Comparison of ENCODE assay signal across 11 cellular contexts in genomic region chr2:178072000-178072382, GRCh38. TPM values are rescaled to one million over a fixed set of nuclear protein-coding genes. Genes with fewer than 3 reads are reported as not detected.
DNase-seq lines count a peak whose midpoint lies in the region; ATAC-seq and TF ChIP-seq lines count a peak whose summit lies in the region.
"Had no signal": no experiment of that assay in that cellular context is flagged by ENCODE, and none has a peak within 500 bp of the region (broad histone marks: within the 10 kb centered on the region; RNA-seq: fewer than 3 reads in every experiment).

No MANE protein-coding gene starts in this region.

- no peaks in the 10 kb centered on the region for H3K79me2 ChIP-seq in GM23248 (ENCODE audit: insufficient read depth)

- peaks cover 35% of the 10 kb centered on the region for H3K27me3 Mint-ChIP-seq in progenitor cell of endocrine pancreas
- peaks cover 58% of the 10 kb centered on the region for H3K27me3 Mint-ChIP-seq in activated T-helper 2 cell treated with anti-CD3 and anti-CD28 coated beads, Interferon-gamma antibody, Interleukin-2, Interleukin-4, amounts not matched to agents 10 μg/mL and 5 μg/mL and 100 μg/mL, durations not matched to agents 14 hours and 24 hours and 36 hours (ENCODE audit: low read depth)

- H2AFZ ChIP-seq in GM23248: peak overlapping the region; percentile 99; the same call in 1 of the 2 replicates

- H3K4me3 ChIP-seq in GM23248: 0 out of 2 replicates have a peak overlapping the region, but pooled peaks have one; percentile 78
- H3K4me3 ChIP-seq in SJCRH30: peak overlapping the region; percentile 63

- peak overlapping the region; percentile 83 for H3K4me3 Mint-ChIP-seq in progenitor cell of endocrine pancreas (ENCODE audit: low read depth)
- no peak overlapping the region for H3K4me3 Mint-ChIP-seq in activated T-helper 2 cell treated with anti-CD3 and anti-CD28 coated beads, Interferon-gamma antibody, Interleukin-2, Interleukin-4, amounts not matched to agents 10 μg/mL and 5 μg/mL and 100 μg/mL, durations not matched to agents 14 hours and 24 hours and 36 hours (ENCODE audit: low read depth)

- H3K4me1 ChIP-seq in GM23248 (ENCODE audit: insufficient read depth): peaks cover 21% of the 10 kb centered on the region
- peaks cover 5% of the 10 kb centered on the region; the same call in 1 of the 2 replicates for H3K4me1 ChIP-seq in SJCRH30

- no peak overlapping the region for H3K27ac ChIP-seq in GM23248
- H3K27ac ChIP-seq in SJCRH30: no peak overlapping the region
- H3K27ac ChIP-seq: spleen had no signal

- H3K9ac ChIP-seq in GM23248: no peak overlapping the region

- no peaks in the 10 kb centered on the region for H3K9me3 Mint-ChIP-seq in progenitor cell of endocrine pancreas (ENCODE audit: low read depth)
- H3K9me3 Mint-ChIP-seq in activated T-helper 2 cell treated with anti-CD3 and anti-CD28 coated beads, Interferon-gamma antibody, Interleukin-2, Interleukin-4, amounts not matched to agents 10 μg/mL and 5 μg/mL and 100 μg/mL, durations not matched to agents 14 hours and 24 hours and 36 hours: no peaks in the 10 kb centered on the region
- H3K9me3 Mint-ChIP-seq: T-helper 1 cell treated with Interleukin-12 subunit alpha and Interleukin-12 subunit beta and Interleukin-4 antibody, amounts not matched to agents 30 μg/mL and 1 μg/mL, for 36 hours had no signal

- WGBS in GM23248 (ENCODE audit: low coverage in 1 of 2, low lambda C conversion rate in 2 of 2, missing lambda C conversion rate in 2 of 2), 2 experiments: 91 to 92% methylated on average over 11 of the region's 11 CpGs

- TF ChIP-seq CTCF in progenitor cell of endocrine pancreas (IDR thresholded peaks at IDR 0.05; ENCODE audit: unreplicated experiment): no peak

- H3K36me3 ChIP-seq in GM23248 (ENCODE audit: low read depth): no peaks in the 10 kb centered on the region
- no peaks in the 10 kb centered on the region for H3K36me3 ChIP-seq in SJCRH30
- H3K36me3 ChIP-seq: spleen had no signal

- H3K27me3 ChIP-seq in GM23248 (replicated peaks; ENCODE audit: insufficient read depth) (no peaks in the 10 kb centered on the region), SJCRH30 (no peaks in the 10 kb centered on the region; the same call in none of the 2 replicates)

- H3K36me3 Mint-ChIP-seq in progenitor cell of endocrine pancreas (ENCODE audit: insufficient read depth): no peaks in the 10 kb centered on the region
- no peaks in the 10 kb centered on the region for H3K36me3 Mint-ChIP-seq in activated T-helper 2 cell treated with anti-CD3 and anti-CD28 coated beads, Interferon-gamma antibody, Interleukin-2, Interleukin-4, amounts not matched to agents 10 μg/mL and 5 μg/mL and 100 μg/mL, durations not matched to agents 14 hours and 24 hours and 36 hours (ENCODE audit: low read depth)

- H3F3A ChIP-seq in GM23248 (ENCODE audit: insufficient read depth): no peaks in the 10 kb centered on the region

- H4K20me1 ChIP-seq in GM23248 (ENCODE audit: insufficient read depth): no peaks in the 10 kb centered on the region

- DNase-seq in GM23248: no peak
- no peak for DNase-seq in SJCRH30
- DNase-seq in left ventricle myocardium superior: no peak
- DNase-seq in progenitor cell of endocrine pancreas (ENCODE audit: low spot score, unreplicated experiment): no peak
- DNase-seq in MV-4-11 (lab: John Stamatoyannopoulos, UW): no peak
- no peak for DNase-seq in GM19238 (ENCODE audit: insufficient read length, low spot score)
- no peak for DNase-seq in NCI-H2171 treated with DMSO at 0.1 percent for 48 hours (lab: John Stamatoyannopoulos, UW)
- DNase-seq in activated T-helper 2 cell treated with anti-CD3 and anti-CD28 coated beads, Interferon-gamma antibody, Interleukin-2, Interleukin-4, amounts not matched to agents 10 μg/mL and 5 μg/mL and 100 μg/mL, durations not matched to agents 14 hours and 24 hours and 36 hours (ENCODE audit: low spot score): no peak
- DNase-seq: effector CD8-positive, alpha-beta T cell had no signal

- intact Hi-C loops in left ventricle myocardium superior (cut with micrococcal nuclease): loop anchor here (5.0 kb wide), 1 partner anchor 275 kb away; no protein-coding TSS in a partner anchor
- intact Hi-C loops in activated T-helper 2 cell treated with anti-CD3 and anti-CD28 coated beads, Interferon-gamma antibody, Interleukin-2, Interleukin-4, amounts not matched to agents 10 μg/mL and 5 μg/mL and 100 μg/mL, durations not matched to agents 14 hours and 24 hours and 36 hours (cut with micrococcal nuclease): no loop called here

- H3K9me3 ChIP-seq in GM23248 (ENCODE audit: low read depth) (no peaks in the 10 kb centered on the region), SJCRH30 (replicated peaks) (no peaks in the 10 kb centered on the region)
- H3K9me3 ChIP-seq: spleen had no signal

- H3K4me2 ChIP-seq in GM23248 (ENCODE audit: unreplicated experiment): no peak overlapping the region

- no peaks in the 10 kb centered on the region for H3K9me2 ChIP-seq in GM23248 (ENCODE audit: insufficient read depth)

- in situ Hi-C loops in GM23248 (cut with MboI): no loop called here

- H3K27ac Mint-ChIP-seq in progenitor cell of endocrine pancreas: no peak overlapping the region
- no peak overlapping the region for H3K27ac Mint-ChIP-seq in activated T-helper 2 cell treated with anti-CD3 and anti-CD28 coated beads, Interferon-gamma antibody, Interleukin-2, Interleukin-4, amounts not matched to agents 10 μg/mL and 5 μg/mL and 100 μg/mL, durations not matched to agents 14 hours and 24 hours and 36 hours
- H3K27ac Mint-ChIP-seq: T-helper 1 cell treated with Interleukin-12 subunit alpha and Interleukin-12 subunit beta and Interleukin-4 antibody, amounts not matched to agents 30 μg/mL and 1 μg/mL, for 36 hours had no signal

- peak; percentile 18 for ATAC-seq in left ventricle myocardium superior

- peaks cover 12% of the 10 kb centered on the region for H3K4me1 Mint-ChIP-seq in progenitor cell of endocrine pancreas (ENCODE audit: low read depth)
- H3K4me1 Mint-ChIP-seq in activated T-helper 2 cell treated with anti-CD3 and anti-CD28 coated beads, Interferon-gamma antibody, Interleukin-2, Interleukin-4, amounts not matched to agents 10 μg/mL and 5 μg/mL and 100 μg/mL, durations not matched to agents 14 hours and 24 hours and 36 hours (ENCODE audit: low read depth): peaks cover 12% of the 10 kb centered on the region

RNA-seq across cellular contexts. Expression of gene PDE11A, which starts 0.6 kb away (rescaled TPM):
- total RNA-seq in GM23248 (2014; rRNA removed; shearing (Covaris generic)): 0.86 and 1.9 TPM in 2 replicates
- polyA plus RNA-seq in GM23248 (2016; fragmentation: Nextera tagmentation; extraction: Ambion mirVana): 0.34 and 0.75 TPM in 2 replicates
- 0.43 and 0.66 TPM in 2 replicates for total RNA-seq in SJCRH30 (2014; rRNA removed; shearing (Covaris generic))
- total RNA-seq in left ventricle myocardium superior (4.4 TPM), progenitor cell of endocrine pancreas (54.8 and 60.5 TPM in 2 replicates)
- not detected in 2 replicates for total RNA-seq in activated T-helper 2 cell treated with anti-CD3 and anti-CD28 coated beads, Interferon-gamma antibody, Interleukin-2, Interleukin-4, amounts not matched to agents 10 μg/mL and 5 μg/mL and 100 μg/mL, durations not matched to agents 14 hours and 24 hours and 36 hours

RNA-seq across cellular contexts. Expression of gene RBM45, which starts 40.2 kb away (rescaled TPM):
- total RNA-seq in GM23248 (2014; rRNA removed; shearing (Covaris generic)): 15.2 and 15.4 TPM in 2 replicates
- polyA plus RNA-seq in GM23248 (2016; fragmentation: Nextera tagmentation; extraction: Ambion mirVana): 17.4 and 17.6 TPM in 2 replicates
- total RNA-seq in SJCRH30 (2014; rRNA removed; shearing (Covaris generic)): 8.8 and 11.6 TPM in 2 replicates
- total RNA-seq in left ventricle myocardium superior (4.5 TPM), progenitor cell of endocrine pancreas (18.8 and 19.7 TPM in 2 replicates)
- total RNA-seq in activated T-helper 2 cell treated with anti-CD3 and anti-CD28 coated beads, Interferon-gamma antibody, Interleukin-2, Interleukin-4, amounts not matched to agents 10 μg/mL and 5 μg/mL and 100 μg/mL, durations not matched to agents 14 hours and 24 hours and 36 hours: 14.3 and 19.8 TPM in 2 replicates

Comparison
In these comparisons a context has a peak if more than half of its experiments do, and no peak if none do; other contexts are left out.
1. RNA of gene PDE11A, which starts 0.6 kb away (total RNA-seq): 54.8 to 60.5 TPM in progenitor cell of endocrine pancreas; 4.4 TPM in left ventricle myocardium superior (single experiment), 0.86 to 1.9 TPM in GM23248, 0.43 to 0.66 TPM in SJCRH30 and not detected in activated T-helper 2 cell treated with anti-CD3 and anti-CD28 coated beads, Interferon-gamma antibody, Interleukin-2, Interleukin-4, amounts not matched to agents 10 μg/mL and 5 μg/mL and 100 μg/mL, durations not matched to agents 14 hours and 24 hours and 36 hours; every median in the first group is over 10 times any median in the second.